Comparison of ENCODE assay signal across 3 cellular contexts in the genomic region with DNA sequence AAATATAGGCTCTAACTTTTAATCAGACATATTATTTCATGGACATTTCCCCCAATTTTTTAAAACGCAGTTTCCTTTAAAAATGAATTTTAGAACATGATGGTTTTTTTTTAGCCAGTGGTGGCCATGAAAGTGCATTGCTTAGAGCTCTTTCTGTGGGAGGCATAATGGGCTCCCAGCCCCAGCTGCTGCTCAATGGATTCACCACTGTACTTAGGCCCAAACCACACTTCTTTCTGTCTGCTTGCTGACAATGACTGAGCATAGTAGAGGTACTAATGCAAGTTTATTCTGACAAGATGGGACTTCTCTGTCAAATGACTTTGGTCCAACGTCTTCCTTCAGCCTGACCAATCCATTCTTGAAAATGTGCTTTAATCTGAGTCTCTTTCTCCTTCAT.
"Had no signal": no experiment of that assay in that cellular context is flagged by ENCODE, and none has a peak within 500 bp of the region (broad histone marks: within the 10 kb centered on the region; RNA-seq: fewer than 3 reads in every experiment).

No MANE protein-coding gene starts in this region.

- H3K4me3 ChIP-seq: GM12878 had no signal

- ATAC-seq: GM12878 had no signal

- DNase-seq: GDM1, GF-D8 had no signal
